31 cellular contexts compared by ENCODE assay signal in the genomic region with DNA sequence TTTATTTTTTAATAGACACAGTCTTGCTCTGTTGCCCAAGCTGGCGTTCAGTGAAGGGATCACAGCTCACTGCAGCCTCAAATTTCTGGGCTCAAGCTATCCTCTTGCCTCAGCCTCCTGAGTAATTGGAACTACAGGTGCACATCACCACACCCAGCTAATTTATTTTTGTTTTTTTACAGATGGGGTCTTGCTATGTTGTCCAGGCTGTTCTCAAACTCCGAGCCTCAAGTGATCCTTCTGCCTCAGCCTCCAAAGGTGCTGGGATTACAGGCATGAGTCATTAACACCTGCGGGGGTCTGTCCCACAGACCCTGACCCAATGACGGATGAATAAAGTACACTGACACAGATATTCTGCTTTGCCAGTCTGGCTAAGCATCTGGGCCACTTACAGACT.
"Had no signal": no experiment of that assay in that cellular context is flagged by ENCODE, and none has a peak within 500 bp of the region (broad histone marks: within the 10 kb centered on the region; RNA-seq: fewer than 3 reads in every experiment).

No MANE protein-coding gene starts in this region.

- H3K4me3 ChIP-seq: ascending aorta, cardiac muscle cell had no signal

- H3K27ac ChIP-seq: ascending aorta, cardiac muscle cell, VCaP had no signal

- DNase-seq: activated CD4-positive, alpha-beta memory T cell treated with anti-CD3 and anti-CD28 coated beads, Interleukin-2, amount 10 ng/mL, durations not matched to agents 7 days and 5 days; activated CD4-positive, alpha-beta T cell treated with anti-CD3 and anti-CD28 coated beads for 1 hour; activated CD4-positive, alpha-beta T cell treated with anti-CD3 and anti-CD28 coated beads for 36 hours; activated CD4-positive, alpha-beta T cell treated with anti-CD3 and anti-CD28 coated beads for 48 hours; activated CD4-positive, alpha-beta T cell treated with anti-CD3 and anti-CD28 coated beads, Interleukin-2, amount 10 ng/mL, durations not matched to agents 7 days and 5 days; activated CD4-positive, alpha-beta T cell treated with anti-CD3 and anti-CD28 coated beads, Interleukin-2, amount 50 U/mL, for 48 hours; activated CD4-positive, CD25-positive, alpha-beta regulatory T cell; activated CD8-positive, alpha-beta memory T cell treated with anti-CD3 and anti-CD28 coated beads for 24 hours; activated CD8-positive, alpha-beta memory T cell treated with anti-CD3 and anti-CD28 coated beads, Interleukin-2, amount 10 ng/mL, durations not matched to agents 7 days and 5 days; activated CD8-positive, alpha-beta memory T cell treated with anti-CD3 and anti-CD28 coated beads, Interleukin-2, amount 50 U/mL, for 48 hours; activated CD8-positive, alpha-beta T cell treated with anti-CD3 and anti-CD28 coated beads, Interleukin-2, amount 10 ng/mL, durations not matched to agents 7 days and 5 days; activated effector memory CD4-positive, alpha-beta T cell treated with Interleukin-2 at 50 U/mL for 16 hours; activated gamma-delta T cell; activated naive CD4-positive, alpha-beta T cell treated with anti-CD3 and anti-CD28 coated beads, Interleukin-2, amount 10 ng/mL, durations not matched to agents 7 days and 5 days; activated naive CD4-positive, alpha-beta T cell treated with Interleukin-2 at 50 U/mL for 16 hours; activated naive CD8-positive, alpha-beta T cell treated with anti-CD3 and anti-CD28 coated beads, Interleukin-2, amount 10 ng/mL, durations not matched to agents 7 days and 5 days; activated naive CD8-positive, alpha-beta T cell treated with anti-CD3 and anti-CD28 coated beads, Interleukin-2, amount 50 U/mL, for 24 hours; activated T-cell treated with anti-CD3 and anti-CD28 coated beads, Interleukin-2, amount 50 U/mL, for 24 hours; activated T-cell treated with anti-CD3 and anti-CD28 coated beads, Interleukin-2, amount 50 U/mL, for 48 hours; amygdala; anterior cingulate cortex; caudate nucleus; cerebellar nuclear complex; T-helper 2 cell; T-helper 9 cell had no signal

- ATAC-seq: activated CD4-positive, alpha-beta T cell treated with anti-CD3 and anti-CD28 coated beads for 36 hours; activated CD4-positive, CD25-positive, alpha-beta regulatory T cell treated with anti-CD3 and anti-CD28 coated beads, Interleukin-2, amount 50 U/mL, for 24 hours; activated CD8-positive, alpha-beta memory T cell treated with anti-CD3 and anti-CD28 coated beads, Interleukin-2, amount 10 ng/mL, durations not matched to agents 7 days and 5 days; activated CD8-positive, alpha-beta T cell treated with anti-CD3 and anti-CD28 coated beads, Interleukin-2, amount 10 ng/mL, durations not matched to agents 7 days and 5 days; activated naive CD8-positive, alpha-beta T cell treated with anti-CD3 and anti-CD28 coated beads, Interleukin-2, amount 50 U/mL, for 24 hours had no signal

- H3K4me1 ChIP-seq: ascending aorta had no signal

- FAIRE-seq: bronchial epithelial cell, TTC549 had no signal

- H3K9me3 ChIP-seq: ascending aorta had no signal

- H3K27me3 ChIP-seq: ascending aorta, cardiac muscle cell had no signal
